ENCODE assay signal across 22 cellular contexts in genomic region chr1:76463838-76464237, GRCh38.
DNase-seq lines count a peak whose midpoint lies in the region; ATAC-seq, FAIRE-seq and TF ChIP-seq lines count a peak whose summit lies in the region.
"Had no signal": no experiment of that assay in that cellular context is flagged by ENCODE, and none has a peak within 500 bp of the region (broad histone marks: within the 10 kb centered on the region; RNA-seq: fewer than 3 reads in every experiment).

No MANE protein-coding gene starts in this region.

- dilution Hi-C loops in mammary epithelial cell (cut with HindIII; ENCODE audit: low sequenced_read_pairs): no loop called here

- H3K4me2 ChIP-seq in trophoblast cell (ENCODE audit: low read length) (no peak overlapping the region), mammary epithelial cell (ENCODE audit: insufficient read depth, low read depth, low read length) (no peak overlapping the region)

- no peak overlapping the region for H4K12ac ChIP-seq in trophoblast cell (ENCODE audit: low read depth, low read length)

- WGBS in trophoblast cell (ENCODE audit: extremely low coverage, insufficient coverage, insufficient read length): no CpG with 5 or more reads among the region's 2 CpGs
- 42% methylated on average over 2 of the region's 2 CpGs for WGBS in mammary epithelial cell (ENCODE audit: low coverage, missing lambda C conversion rate)

- DNase-seq in trophoblast cell (no peak), Peyer's patch (no peak), kidney (no peak), mammary epithelial cell (no peak)
- DNase-seq: activated CD4-positive, alpha-beta T cell treated with anti-CD3 and anti-CD28 coated beads, Interleukin-2, amount 10 ng/mL, durations not matched to agents 24 days and 14 days; activated naive CD8-positive, alpha-beta T cell treated with anti-CD3 and anti-CD28 coated beads, Interleukin-2, amount 10 ng/mL, durations not matched to agents 7 days and 5 days; COR-L47; H9; natural killer cell; NCI-H1092; NCI-H187 treated with DMSO at 0.1 percent for 48 hours; NCI-H526 treated with DMSO at 0.1 percent for 48 hours; RPMI8226; small intestine; stimulated activated CD4-positive, alpha-beta T cell treated with anti-CD3 and anti-CD28 coated beads, Interleukin-1b, Interleukin-23, amount 100 ng/mL, for 48 hours had no signal

- H2BK5ac ChIP-seq in trophoblast cell (ENCODE audit: low read depth, low read length, poor library complexity): no peak overlapping the region

- H2BK12ac ChIP-seq in trophoblast cell (ENCODE audit: low read length): no peak overlapping the region

- H3K27me3 ChIP-seq in trophoblast cell (ENCODE audit: insufficient read depth, low read length): no peaks in the 10 kb centered on the region
- H3K27me3 ChIP-seq in Peyer's patch: no peaks in the 10 kb centered on the region
- H3K27me3 ChIP-seq in mammary epithelial cell (ENCODE audit: insufficient read depth, low read length): no peaks in the 10 kb centered on the region
- H3K27me3 ChIP-seq: BLaER1 treated with 17β-estradiol and CSF1 and Interleukin-3, amounts not matched to agents 10 nM and 100 nM; testis had no signal

- H3K27ac ChIP-seq in trophoblast cell (ENCODE audit: low read depth, low read length) (no peak overlapping the region), Peyer's patch (no peak overlapping the region), kidney (ENCODE audit: low read depth in 2 of 2, low read length in 2 of 2) (no peak overlapping the region), mammary epithelial cell (ENCODE audit: insufficient read depth, low read depth, low read length) (no peak overlapping the region)
- H3K27ac ChIP-seq: BLaER1 treated with 17β-estradiol and CSF1 and Interleukin-3, amounts not matched to agents 10 nM and 100 nM; testis had no signal

- H2BK120ac ChIP-seq in trophoblast cell (ENCODE audit: insufficient read depth, low read length, poor library complexity): no peak overlapping the region

- H3K36me3 ChIP-seq in trophoblast cell (ENCODE audit: control insufficient read depth in 1 of 2, insufficient read depth in 2 of 2, low read length in 2 of 2) (no peaks in the 10 kb centered on the region), Peyer's patch (no peaks in the 10 kb centered on the region), kidney (ENCODE audit: control insufficient read depth in 1 of 2, insufficient read depth in 2 of 2, low read length in 2 of 2) (no peaks in the 10 kb centered on the region), mammary epithelial cell (ENCODE audit: insufficient read depth, low read length) (no peaks in the 10 kb centered on the region)
- H3K36me3 ChIP-seq: BLaER1 treated with 17β-estradiol and CSF1 and Interleukin-3, amounts not matched to agents 10 nM and 100 nM had no signal

- BruUV-seq in mammary epithelial cell (replicated peaks; lab: Mats Ljungman, UMichigan): no TSS peak

- TF ChIP-seq CTCF in Peyer's patch (IDR thresholded peaks at IDR 0.05): no peak
- TF ChIP-seq CTCF in kidney (IDR thresholded peaks at IDR 0.05; ENCODE audit: borderline replicate concordance, extremely low read depth, insufficient read depth): no peak
- TF ChIP-seq CTCF in mammary epithelial cell (conservative IDR thresholded peaks at IDR 0.05 in 1 of 2, IDR thresholded peaks at IDR 0.05 in 1 of 2; ENCODE audit: extremely low read depth in 1 of 2, insufficient read depth in 1 of 2, low read depth in 1 of 2, low read length in 2 of 2): no peak

- CTCF ChIA-PET in mammary epithelial cell (lab: Charles Lee; ENCODE audit: low non-redundant PET): no interaction called here

- H3K23ac ChIP-seq in trophoblast cell (ENCODE audit: low read length): no peak overlapping the region

- peak; percentile 23 for ATAC-seq in GM18858 (IDR thresholded peaks at IDR 0.05; ENCODE audit: unreplicated experiment)
- peak; percentile 26 for ATAC-seq in GM21786 (IDR thresholded peaks at IDR 0.05; ENCODE audit: unreplicated experiment)
- ATAC-seq in HG03520 (IDR thresholded peaks at IDR 0.05; ENCODE audit: unreplicated experiment): peak; percentile 20
- ATAC-seq: natural killer cell had no signal

- no peak for TF ChIP-seq POLR2A in Peyer's patch (IDR thresholded peaks at IDR 0.05)

- peak overlapping the region; percentile 12 for H3K4me3 ChIP-seq in trophoblast cell (ENCODE audit: low read depth, low read length)
- H3K4me3 ChIP-seq in Peyer's patch: no peak overlapping the region
- no peak overlapping the region for H3K4me3 ChIP-seq in kidney (ENCODE audit: low read length in 2 of 2)
- H3K4me3 ChIP-seq in mammary epithelial cell (replicated peaks in 1 of 3; ENCODE audit: insufficient read depth in 1 of 3, low read depth in 2 of 3, low read length in 3 of 3): no peak overlapping the region
- H3K4me3 ChIP-seq: BLaER1 treated with 17β-estradiol and CSF1 and Interleukin-3, amounts not matched to agents 10 nM and 100 nM; testis had no signal

- H4K91ac ChIP-seq in trophoblast cell (ENCODE audit: low read depth, low read length): no peak overlapping the region

- FAIRE-seq in kidney (lab: Jason Lieb, UNC): no peak
- FAIRE-seq: GM12892, islet of Langerhans, small intestine had no signal

- intact Hi-C loops in kidney (cut with DNase I) (no loop called here), mammary epithelial cell (cut with micrococcal nuclease) (no loop called here)

- no peaks in the 10 kb centered on the region for H3K79me1 ChIP-seq in trophoblast cell (ENCODE audit: low read length)

- H2AFZ ChIP-seq in trophoblast cell (ENCODE audit: insufficient read depth, low read length, poor library complexity) (no peak overlapping the region), mammary epithelial cell (ENCODE audit: low read depth, low read length) (no peak overlapping the region)

- no peak overlapping the region for H4K8ac ChIP-seq in trophoblast cell (ENCODE audit: low read depth, low read length)

- no peaks in the 10 kb centered on the region for H3K4me1 ChIP-seq in trophoblast cell (ENCODE audit: control insufficient read depth in 1 of 2, insufficient read depth in 2 of 2, low read length in 2 of 2)
- H3K4me1 ChIP-seq in Peyer's patch: no peaks in the 10 kb centered on the region
- H3K4me1 ChIP-seq in kidney (ENCODE audit: control insufficient read depth in 1 of 2, insufficient read depth in 1 of 2, low read depth in 1 of 2, low read length in 2 of 2): no peaks in the 10 kb centered on the region
- H3K4me1 ChIP-seq in mammary epithelial cell (ENCODE audit: insufficient read depth, low read length): no peaks in the 10 kb centered on the region
- H3K4me1 ChIP-seq: testis had no signal

- H3K18ac ChIP-seq in trophoblast cell (ENCODE audit: low read length): no peak overlapping the region

- no peaks in the 10 kb centered on the region for H3K79me2 ChIP-seq in trophoblast cell (ENCODE audit: control insufficient read depth, insufficient read depth, low read length, poor library complexity)
- H3K79me2 ChIP-seq in mammary epithelial cell (ENCODE audit: insufficient read depth, low read length): no peaks in the 10 kb centered on the region

- H3K9me3 ChIP-seq in trophoblast cell (ENCODE audit: insufficient read depth, low read depth, low read length): no peaks in the 10 kb centered on the region
- H3K9me3 ChIP-seq in Peyer's patch: no peaks in the 10 kb centered on the region
- H3K9me3 ChIP-seq in kidney (ENCODE audit: control insufficient read depth in 1 of 2, low read length in 2 of 2): no peaks in the 10 kb centered on the region
- H3K9me3 ChIP-seq in mammary epithelial cell (replicated peaks; ENCODE audit: insufficient read depth, low read length): no peaks in the 10 kb centered on the region
- H3K9me3 ChIP-seq: BLaER1 treated with 17β-estradiol and CSF1 and Interleukin-3, amounts not matched to agents 10 nM and 100 nM; testis had no signal

- in situ Hi-C loops in mammary epithelial cell (cut with MboI; ENCODE audit: low sequenced_read_pairs in 2 of 2): no loop called here

- no peak overlapping the region for H2AK5ac ChIP-seq in trophoblast cell (ENCODE audit: low read length)

- H4K20me1 ChIP-seq in mammary epithelial cell (ENCODE audit: insufficient read depth, low read length): no peaks in the 10 kb centered on the region
- H4K20me1 ChIP-seq: BLaER1 treated with 17β-estradiol and CSF1 and Interleukin-3, amounts not matched to agents 10 nM and 100 nM had no signal

- no peak overlapping the region for H3K14ac ChIP-seq in trophoblast cell (ENCODE audit: low read length)

- H3K9ac ChIP-seq in trophoblast cell (ENCODE audit: low read length): no peak overlapping the region
- no peak overlapping the region for H3K9ac ChIP-seq in kidney (ENCODE audit: low read length in 2 of 2)
- no peak overlapping the region for H3K9ac ChIP-seq in mammary epithelial cell (ENCODE audit: insufficient read depth, low read length)
- H3K9ac ChIP-seq: BLaER1 treated with 17β-estradiol and CSF1 and Interleukin-3, amounts not matched to agents 10 nM and 100 nM had no signal

- no peak overlapping the region for H3K4ac ChIP-seq in trophoblast cell (ENCODE audit: low read depth, low read length)
